Comparison of ENCODE assay signal across 15 cellular contexts in the genomic region with DNA sequence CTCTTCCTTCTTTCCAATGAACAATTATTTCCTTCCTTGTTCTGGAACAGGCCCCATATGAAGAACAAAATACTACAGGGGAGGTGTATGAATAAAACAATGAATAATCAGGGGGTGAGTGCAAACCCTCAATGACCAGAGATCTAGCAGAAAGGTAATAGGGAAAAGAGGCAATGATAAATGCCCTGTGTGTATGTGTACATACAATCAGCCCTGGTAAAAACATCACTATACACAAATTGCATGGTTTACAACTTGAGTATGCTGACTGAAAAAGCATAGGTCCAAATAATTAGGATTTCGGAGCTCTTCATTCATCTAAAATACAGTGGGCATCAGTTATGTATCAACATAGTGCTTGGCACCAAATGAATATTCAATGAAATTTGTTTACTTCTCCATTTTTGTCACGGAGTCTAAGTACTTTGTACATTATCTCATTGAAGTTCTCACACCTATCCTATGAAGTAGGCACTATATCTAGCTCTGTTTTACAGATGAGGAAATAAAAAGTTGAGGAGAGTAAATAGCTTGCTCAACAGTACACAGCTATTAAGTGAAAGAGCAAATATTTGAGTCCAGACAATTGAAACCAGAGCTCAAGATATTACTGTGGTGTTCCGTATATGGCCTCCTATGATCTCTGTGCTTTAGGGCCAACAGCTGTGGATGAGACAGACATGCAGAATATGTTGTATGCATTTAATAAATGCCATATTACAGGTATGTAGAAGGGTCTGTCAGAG.
DNase-seq lines count a peak whose midpoint lies in the region; ATAC-seq and TF ChIP-seq lines count a peak whose summit lies in the region.
"Had no signal": no experiment of that assay in that cellular context is flagged by ENCODE, and none has a peak within 500 bp of the region (broad histone marks: within the 10 kb centered on the region; RNA-seq: fewer than 3 reads in every experiment).

No MANE protein-coding gene starts in this region.

- H4K20me1 ChIP-seq in hepatocyte (ENCODE audit: insufficient read depth, poor library complexity, severe bottlenecking): no peaks in the 10 kb centered on the region

- H3K4me3 ChIP-seq in hepatocyte: no peak overlapping the region
- H3K4me3 ChIP-seq in mucosa of descending colon: no peak overlapping the region

- peak; percentile 95 for ATAC-seq in mucosa of descending colon
- ATAC-seq: CD8-positive, alpha-beta T cell had no signal

- no peaks in the 10 kb centered on the region for H3K36me3 ChIP-seq in hepatocyte (replicated peaks; ENCODE audit: insufficient read depth, low read depth)
- no peaks in the 10 kb centered on the region for H3K36me3 ChIP-seq in mucosa of descending colon (ENCODE audit: low read depth)

- peak; percentile 28 for DNase-seq in DMS153 (lab: John Stamatoyannopoulos, UW)
- DNase-seq in DMS153 treated with DMSO at 0.1 percent for 48 hours (lab: John Stamatoyannopoulos, UW; ENCODE audit: unreplicated experiment): no peak
- DNase-seq in NCI-H69 (lab: John Stamatoyannopoulos, UW): peak; percentile 51
- peak; percentile 8 for DNase-seq in hepatocyte (ENCODE audit: low spot score)
- DNase-seq in mucosa of descending colon: peak in 1 of 3 donors; percentile 2
- no peak for DNase-seq in effector CD4-positive, alpha-beta T cell
- no peak for DNase-seq in stimulated activated CD4-positive, alpha-beta T cell treated with anti-CD3 and anti-CD28 coated beads, Interleukin-4, amount 100 ng/mL, for 24 hours
- DNase-seq in DMS 273 treated with DMSO at 0.1 percent for 48 hours (lab: John Stamatoyannopoulos, UW): no peak
- DNase-seq: Caco-2; CD8-positive, alpha-beta T cell; DND-41; GDM1; GOT3; H9 had no signal

- no peak overlapping the region for H2AFZ ChIP-seq in hepatocyte

- TF ChIP-seq CTCF in hepatocyte (IDR thresholded peaks at IDR 0.05; ENCODE audit: poor library complexity): no peak
- no peak for TF ChIP-seq CTCF in mucosa of descending colon (IDR thresholded peaks at IDR 0.05)

- H3K27ac ChIP-seq in hepatocyte: no peak overlapping the region
- H3K27ac ChIP-seq: 22Rv1 had no signal

- WGBS in hepatocyte (ENCODE audit: low lambda C conversion rate, missing lambda C conversion rate): 66% methylated on average over 3 of the region's 3 CpGs

- H3K27me3 ChIP-seq in hepatocyte: no peaks in the 10 kb centered on the region

- intact Hi-C loops in mucosa of descending colon (cut with DNase I, micrococcal nuclease): no loop called here

- H3K79me2 ChIP-seq in hepatocyte: no peaks in the 10 kb centered on the region

- H3K9me2 ChIP-seq in hepatocyte (replicated peaks; ENCODE audit: insufficient read depth): no peaks in the 10 kb centered on the region

- H3K4me2 ChIP-seq in hepatocyte: no peak overlapping the region

- H3K9me3 ChIP-seq in hepatocyte (ENCODE audit: low read depth) (no peaks in the 10 kb centered on the region), mucosa of descending colon (no peaks in the 10 kb centered on the region)
- H3K9me3 ChIP-seq: Caco-2 had no signal

- no peaks in the 10 kb centered on the region for H3K4me1 ChIP-seq in hepatocyte (ENCODE audit: insufficient read depth)
- no peaks in the 10 kb centered on the region for H3K4me1 ChIP-seq in mucosa of descending colon (ENCODE audit: low read depth)
- H3K4me1 ChIP-seq: Caco-2 had no signal

Comparison
In these comparisons a context has a peak if more than half of its experiments do, and no peak if none do; other contexts are left out.
1. DNase-seq: peak in DMS153 (single experiment), NCI-H69 (single experiment) and hepatocyte (single experiment); none in DMS153 treated with DMSO at 0.1 percent for 48 hours (single experiment), effector CD4-positive, alpha-beta T cell (single experiment), stimulated activated CD4-positive, alpha-beta T cell treated with anti-CD3 and anti-CD28 coated beads, Interleukin-4, amount 100 ng/mL, for 24 hours (single experiment) and DMS 273 treated with DMSO at 0.1 percent for 48 hours (single experiment).